1 cellular context compared by ENCODE assay signal in the genomic region with DNA sequence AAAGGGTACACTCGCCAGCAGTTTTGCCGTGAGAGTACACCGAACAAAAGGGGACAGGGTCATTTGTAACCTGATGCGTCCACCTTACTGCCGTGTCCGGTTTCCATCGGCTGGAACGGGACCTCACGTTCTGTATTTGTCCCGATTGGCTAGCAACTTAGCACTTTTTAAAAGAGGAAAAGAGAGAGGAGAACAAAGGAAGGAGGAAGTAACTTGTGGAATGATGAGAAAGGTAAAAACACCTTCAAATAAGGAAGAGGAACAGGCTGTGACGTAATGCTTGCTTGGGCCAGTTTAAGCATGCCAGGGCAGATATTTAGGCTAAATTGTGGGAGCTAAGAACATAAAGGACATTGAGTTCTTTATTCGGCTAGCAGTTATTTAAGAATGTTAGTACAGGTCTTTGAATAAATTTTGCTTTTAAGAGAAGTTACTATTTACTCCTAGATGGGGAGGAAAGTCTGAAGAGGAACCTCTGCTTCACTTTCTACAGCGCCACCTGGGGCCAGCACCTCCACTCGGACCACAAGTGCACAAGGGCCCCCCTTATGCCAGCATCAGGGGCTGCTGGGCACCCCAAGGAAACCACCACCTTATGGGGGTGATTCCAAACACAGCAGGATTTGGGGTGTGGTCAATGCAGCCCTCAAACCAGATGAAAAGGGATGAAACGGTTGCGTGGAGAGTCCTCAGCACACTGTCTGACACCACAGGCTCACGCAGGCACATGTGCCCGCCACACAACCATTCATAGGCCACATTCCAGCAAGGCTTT.
TF ChIP-seq lines count a peak whose summit lies in the region.

No MANE protein-coding gene starts in this region.

TF ChIP-seq in HepG2, 621 proteins besides CTCF, POLR2A, EP300 and RAD21 (continued from another document):
- TF ChIP-seq, protein P1, sequence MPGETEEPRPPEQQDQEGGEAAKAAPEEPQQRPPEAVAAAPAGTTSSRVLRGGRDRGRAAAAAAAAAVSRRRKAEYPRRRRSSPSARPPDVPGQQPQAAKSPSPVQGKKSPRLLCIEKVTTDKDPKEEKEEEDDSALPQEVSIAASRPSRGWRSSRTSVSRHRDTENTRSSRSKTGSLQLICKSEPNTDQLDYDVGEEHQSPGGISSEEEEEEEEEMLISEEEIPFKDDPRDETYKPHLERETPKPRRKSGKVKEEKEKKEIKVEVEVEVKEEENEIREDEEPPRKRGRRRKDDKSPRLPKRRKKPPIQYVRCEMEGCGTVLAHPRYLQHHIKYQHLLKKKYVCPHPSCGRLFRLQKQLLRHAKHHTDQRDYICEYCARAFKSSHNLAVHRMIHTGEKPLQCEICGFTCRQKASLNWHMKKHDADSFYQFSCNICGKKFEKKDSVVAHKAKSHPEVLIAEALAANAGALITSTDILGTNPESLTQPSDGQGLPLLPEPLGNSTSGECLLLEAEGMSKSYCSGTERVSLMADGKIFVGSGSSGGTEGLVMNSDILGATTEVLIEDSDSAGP (CRISPR knock-in tag; IDR thresholded peaks at IDR 0.05; ENCODE audit: borderline replicate concordance) = 0 out of 2 replicates have a peak, but pooled peaks have one; percentile 71
- TF ChIP-seq ZNF343 (CRISPR knock-in tag; IDR thresholded peaks at IDR 0.05) = 0 out of 2 replicates have a peak, but pooled peaks have one; percentile 2
- 0 out of 2 replicates have a peak, but pooled peaks have one; percentile 22 for TF ChIP-seq MEF2D (CRISPR knock-in tag; IDR thresholded peaks at IDR 0.05)
- no peak for TF ChIP-seq SOX6 (IDR thresholded peaks at IDR 0.05)
- TF ChIP-seq SOX6 (CRISPR knock-in tag; IDR thresholded peaks at IDR 0.05) = 0 out of 2 replicates have a peak, but pooled peaks have one; percentile 13
- peak; percentile 64 for TF ChIP-seq ZNF121 (CRISPR knock-in tag; IDR thresholded peaks at IDR 0.05)
